ENCODE assay signal across 1 cellular context in genomic region chr11:47552581-47553416, GRCh38.
TF ChIP-seq lines count a peak whose summit lies in the region.

Gene CELF1 (minus strand): TSS chr11:47553132. CDS start chr11:47499523, 53,609 bp downstream.

TF ChIP-seq in HepG2, 621 proteins besides CTCF, POLR2A, EP300 and RAD21 (continued from another document and continues in another):
- no peak for TF ChIP-seq CEBPZ (IDR thresholded peaks at IDR 0.05; ENCODE audit: low read length)
- TF ChIP-seq RFX3 (CRISPR knock-in tag; IDR thresholded peaks at IDR 0.05) = no peak
- peak; percentile 86 for TF ChIP-seq SALL2 (CRISPR knock-in tag; IDR thresholded peaks at IDR 0.05)
- no peak for TF ChIP-seq MZF1 (CRISPR knock-in tag; IDR thresholded peaks at IDR 0.05; ENCODE audit: borderline replicate concordance)
- no peak for TF ChIP-seq ZNF562 (CRISPR knock-in tag; IDR thresholded peaks at IDR 0.05; ENCODE audit: borderline replicate concordance)
- TF ChIP-seq ZSCAN5A (CRISPR knock-in tag; IDR thresholded peaks at IDR 0.05; ENCODE audit: borderline replicate concordance) = no peak
- no peak for TF ChIP-seq SP2 (CRISPR knock-in tag; IDR thresholded peaks at IDR 0.05)
- TF ChIP-seq ZNF569 (CRISPR knock-in tag; IDR thresholded peaks at IDR 0.05; ENCODE audit: borderline replicate concordance) = no peak
- TF ChIP-seq RCOR2 (CRISPR knock-in tag; IDR thresholded peaks at IDR 0.05) = no peak
- peak; percentile 78; the same call in 1 of the 2 replicates for TF ChIP-seq KLF6 (CRISPR knock-in tag; IDR thresholded peaks at IDR 0.05)
- TF ChIP-seq ZEB1 (IDR thresholded peaks at IDR 0.05; ENCODE audit: insufficient replicate concordance, low read depth) = no peak
- 0 out of 2 replicates have a peak, but pooled peaks have one; percentile 12 for TF ChIP-seq REPIN1 (CRISPR knock-in tag; IDR thresholded peaks at IDR 0.05; ENCODE audit: borderline replicate concordance, low read depth)
- TF ChIP-seq ZNF234 (CRISPR knock-in tag; conservative IDR thresholded peaks at IDR 0.05) = no peak
- no peak for TF ChIP-seq ZBTB4 (CRISPR knock-in tag; IDR thresholded peaks at IDR 0.05; ENCODE audit: borderline replicate concordance)
- TF ChIP-seq ZBTB39 (CRISPR knock-in tag; IDR thresholded peaks at IDR 0.05) = peak; percentile 59; the same call in 1 of the 2 replicates
- TF ChIP-seq ZNF350 (CRISPR knock-in tag; IDR thresholded peaks at IDR 0.05; ENCODE audit: borderline replicate concordance, low read depth) = peak; percentile 52; the same call in 1 of the 2 replicates
- no peak for TF ChIP-seq ARHGAP35 (CRISPR knock-in tag; IDR thresholded peaks at IDR 0.05; ENCODE audit: borderline replicate concordance)
- TF ChIP-seq, protein P1, sequence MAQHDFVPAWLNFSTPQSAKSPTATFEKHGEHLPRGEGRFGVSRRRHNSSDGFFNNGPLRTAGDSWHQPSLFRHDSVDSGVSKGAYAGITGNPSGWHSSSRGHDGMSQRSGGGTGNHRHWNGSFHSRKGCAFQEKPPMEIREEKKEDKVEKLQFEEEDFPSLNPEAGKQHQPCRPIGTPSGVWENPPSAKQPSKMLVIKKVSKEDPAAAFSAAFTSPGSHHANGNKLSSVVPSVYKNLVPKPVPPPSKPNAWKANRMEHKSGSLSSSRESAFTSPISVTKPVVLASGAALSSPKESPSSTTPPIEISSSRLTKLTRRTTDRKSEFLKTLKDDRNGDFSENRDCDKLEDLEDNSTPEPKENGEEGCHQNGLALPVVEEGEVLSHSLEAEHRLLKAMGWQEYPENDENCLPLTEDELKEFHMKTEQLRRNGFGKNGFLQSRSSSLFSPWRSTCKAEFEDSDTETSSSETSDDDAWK (CRISPR knock-in tag; IDR thresholded peaks at IDR 0.05) = no peak
- TF ChIP-seq KLF15 (CRISPR knock-in tag; IDR thresholded peaks at IDR 0.05; ENCODE audit: borderline replicate concordance) = no peak
- TF ChIP-seq NFE2L1 (CRISPR knock-in tag; IDR thresholded peaks at IDR 0.05; ENCODE audit: borderline replicate concordance) = no peak
- peak; percentile 59; the same call in 1 of the 2 replicates for TF ChIP-seq KDM5A (IDR thresholded peaks at IDR 0.05; ENCODE audit: borderline replicate concordance, low read length)
- TF ChIP-seq SRSF4 (IDR thresholded peaks at IDR 0.05; ENCODE audit: low read depth, low read length, poor library complexity, severe bottlenecking) = no peak
- no peak for TF ChIP-seq ZNF292 (CRISPR knock-in tag; IDR thresholded peaks at IDR 0.05; ENCODE audit: borderline replicate concordance, low read depth)
- TF ChIP-seq ZNF558 (CRISPR knock-in tag; IDR thresholded peaks at IDR 0.05; ENCODE audit: borderline replicate concordance) = peak; percentile 51; the same call in 1 of the 2 replicates
- TF ChIP-seq FOXM1 (CRISPR knock-in tag; IDR thresholded peaks at IDR 0.05) = no peak
- TF ChIP-seq ZNF460 (CRISPR knock-in tag; IDR thresholded peaks at IDR 0.05; ENCODE audit: borderline replicate concordance) = 0 out of 2 replicates have a peak, but pooled peaks have one; percentile 12
- TF ChIP-seq KDM6A (CRISPR knock-in tag; IDR thresholded peaks at IDR 0.05; ENCODE audit: low read depth) = no peak
- no peak for TF ChIP-seq CHCHD3 (CRISPR knock-in tag; IDR thresholded peaks at IDR 0.05)
- no peak for TF ChIP-seq DBP (CRISPR knock-in tag; IDR thresholded peaks at IDR 0.05; ENCODE audit: not compliant biosample characterization)
- TF ChIP-seq ZNF557 (CRISPR knock-in tag; IDR thresholded peaks at IDR 0.05) = no peak
- no peak for TF ChIP-seq TRIM24 (CRISPR knock-in tag; IDR thresholded peaks at IDR 0.05)
- TF ChIP-seq JUND (CRISPR knock-in tag; IDR thresholded peaks at IDR 0.05) = no peak
- TF ChIP-seq ZNF746 (CRISPR knock-in tag; IDR thresholded peaks at IDR 0.05) = no peak
- TF ChIP-seq SMYD3 (CRISPR knock-in tag; IDR thresholded peaks at IDR 0.05) = no peak; the same call in 1 of the 2 replicates
- TF ChIP-seq, protein P2, sequence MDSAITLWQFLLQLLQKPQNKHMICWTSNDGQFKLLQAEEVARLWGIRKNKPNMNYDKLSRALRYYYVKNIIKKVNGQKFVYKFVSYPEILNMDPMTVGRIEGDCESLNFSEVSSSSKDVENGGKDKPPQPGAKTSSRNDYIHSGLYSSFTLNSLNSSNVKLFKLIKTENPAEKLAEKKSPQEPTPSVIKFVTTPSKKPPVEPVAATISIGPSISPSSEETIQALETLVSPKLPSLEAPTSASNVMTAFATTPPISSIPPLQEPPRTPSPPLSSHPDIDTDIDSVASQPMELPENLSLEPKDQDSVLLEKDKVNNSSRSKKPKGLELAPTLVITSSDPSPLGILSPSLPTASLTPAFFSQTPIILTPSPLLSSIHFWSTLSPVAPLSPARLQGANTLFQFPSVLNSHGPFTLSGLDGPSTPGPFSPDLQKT (CRISPR knock-in tag; IDR thresholded peaks at IDR 0.05; ENCODE audit: borderline replicate concordance) = no peak
- TF ChIP-seq NFKB2 (CRISPR knock-in tag; IDR thresholded peaks at IDR 0.05; ENCODE audit: borderline replicate concordance) = no peak
- TF ChIP-seq TFDP1 (CRISPR knock-in tag; IDR thresholded peaks at IDR 0.05; ENCODE audit: borderline replicate concordance) = peak; percentile 49; the same call in 1 of the 2 replicates
- no peak for TF ChIP-seq TSC22D2 (CRISPR knock-in tag; IDR thresholded peaks at IDR 0.05; ENCODE audit: borderline replicate concordance)
- TF ChIP-seq ZKSCAN5 (CRISPR knock-in tag; IDR thresholded peaks at IDR 0.05) = no peak
- no peak for TF ChIP-seq ZNF275 (CRISPR knock-in tag; IDR thresholded peaks at IDR 0.05; ENCODE audit: borderline replicate concordance)
- no peak; the same call in 1 of the 2 replicates for TF ChIP-seq ZNF362 (CRISPR knock-in tag; IDR thresholded peaks at IDR 0.05; ENCODE audit: borderline replicate concordance)
- peak; percentile 68 for TF ChIP-seq ZC3H13 (CRISPR knock-in tag; IDR thresholded peaks at IDR 0.05)
- TF ChIP-seq CCAR2 (optimal IDR thresholded peaks at IDR 0.05; ENCODE audit: low read depth, low read length) = no peak
- no peak for TF ChIP-seq NR3C1 (CRISPR knock-in tag; IDR thresholded peaks at IDR 0.05)
- peak; percentile 57; the same call in 1 of the 2 replicates for TF ChIP-seq ZSCAN20 (CRISPR knock-in tag; IDR thresholded peaks at IDR 0.05; ENCODE audit: borderline replicate concordance)
- no peak for TF ChIP-seq ZNF101 (CRISPR knock-in tag; IDR thresholded peaks at IDR 0.05; ENCODE audit: borderline replicate concordance, low read depth)
- TF ChIP-seq NFIB (CRISPR knock-in tag; IDR thresholded peaks at IDR 0.05; ENCODE audit: borderline replicate concordance) = no peak
